12 cellular contexts compared by ENCODE assay signal in the genomic region with DNA sequence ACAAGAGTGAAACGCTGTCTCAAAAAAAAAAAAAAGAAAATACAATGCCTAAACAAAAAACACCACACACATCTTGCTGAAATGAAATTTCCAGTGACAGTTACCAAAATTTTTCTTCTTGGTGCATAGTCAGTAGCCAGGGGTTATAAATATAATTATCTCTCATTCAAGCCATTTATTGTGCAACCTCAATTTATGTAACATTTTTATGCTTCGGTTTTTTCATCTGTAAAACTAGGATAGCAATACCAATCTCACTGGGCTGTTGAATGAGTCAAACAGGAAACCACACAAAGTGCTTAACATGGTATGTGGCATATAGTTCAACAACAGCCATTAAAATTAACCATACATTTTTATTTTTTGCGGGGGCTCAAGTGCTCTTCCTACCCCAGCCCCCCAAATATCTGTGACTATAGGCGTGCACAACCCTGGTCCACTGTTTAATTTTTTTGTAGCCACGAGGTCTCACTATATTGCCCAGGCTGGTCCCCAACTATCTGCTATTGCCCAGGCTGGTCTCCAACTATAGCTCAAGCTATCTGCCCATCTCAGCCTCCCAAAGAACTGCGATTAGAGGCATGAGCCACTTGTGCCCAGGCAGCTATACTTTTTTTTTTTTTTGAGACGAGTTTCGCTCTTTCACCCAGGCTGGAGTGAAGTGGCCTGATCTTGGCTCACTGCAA. TPM values are rescaled to one million over a fixed set of nuclear protein-coding genes. Genes with fewer than 3 reads are reported as not detected.
DNase-seq lines count a peak whose midpoint lies in the region; ATAC-seq, FAIRE-seq and TF ChIP-seq lines count a peak whose summit lies in the region.
"Had no signal": no experiment of that assay in that cellular context is flagged by ENCODE, and none has a peak within 500 bp of the region (broad histone marks: within the 10 kb centered on the region; RNA-seq: fewer than 3 reads in every experiment).

No MANE protein-coding gene starts in this region.

- 84 to 85% (median 85%) methylated on average over 8 of the region's 8 CpGs for WGBS in ovary, 3 donors
- whole genome bisulfite sequencing in psoas muscle, 3 donors: 82 to 91% (median 86%) methylated on average over 8 of the region's 8 CpGs

- H3K27me3 Mint-ChIP-seq in effector memory CD8-positive, alpha-beta T cell: no peaks in the 10 kb centered on the region

- peak; percentile 55 for ATAC-seq in effector memory CD8-positive, alpha-beta T cell (replicated peaks)
- ATAC-seq in psoas muscle: no peak
- no peak for ATAC-seq in HG02571 (IDR thresholded peaks at IDR 0.05; ENCODE audit: unreplicated experiment)

- CTCF ChIA-PET in AG04449 (lab: Yijun Ruan, JAX): no interaction called here

- no peak for TF ChIP-seq CTCF in AG04449 (IDR thresholded peaks at IDR 0.05; ENCODE audit: insufficient read depth, low read length, missing control alignments)
- no peak for TF ChIP-seq CTCF in ovary (IDR thresholded peaks at IDR 0.05)
- TF ChIP-seq CTCF in psoas muscle (IDR thresholded peaks at IDR 0.05): no peak

- H3K36me3 ChIP-seq in ovary (no peaks in the 10 kb centered on the region), psoas muscle (ENCODE audit: insufficient read depth in 1 of 2, low read depth in 1 of 2) (peaks cover 3 to 41% of the 10 kb centered on the region in 2 donors)

- no peaks in the 10 kb centered on the region for H3K9me3 Mint-ChIP-seq in effector memory CD8-positive, alpha-beta T cell

- H3K4me3 ChIP-seq in AG04449 (ENCODE audit: low read depth, low read length) (no peak overlapping the region), ovary (no peak overlapping the region), psoas muscle (no peak overlapping the region)

- H3K9me3 ChIP-seq in ovary (no peaks in the 10 kb centered on the region), psoas muscle (no peaks in the 10 kb centered on the region)

- intact Hi-C loops in ovary (cut with DNase I) (no loop called here), psoas muscle (cut with DNase I) (no loop called here)

- POLR2A ChIA-PET in AG04449 (lab: Yijun Ruan, JAX): no interaction called here

- H3K27ac ChIP-seq in ovary (no peak overlapping the region), psoas muscle (no peak overlapping the region)

- no peaks in the 10 kb centered on the region for H3K27me3 ChIP-seq in ovary
- no peaks in the 10 kb centered on the region for H3K27me3 ChIP-seq in psoas muscle (ENCODE audit: insufficient read depth in 3 of 3, low read length in 2 of 3)

- H3K4me1 ChIP-seq in ovary (ENCODE audit: insufficient read depth) (peaks cover 7% of the 10 kb centered on the region), psoas muscle (peaks cover 15% of the 10 kb centered on the region)

- peak overlapping the region; percentile 95 to 99 for H3K4me3 Mint-ChIP-seq in effector memory CD8-positive, alpha-beta T cell

- DNase-seq in AG04449 (ENCODE audit: low read depth, low spot score): peak; percentile 49
- peak; percentile 22 for DNase-seq in GM19239 (ENCODE audit: insufficient read length, low spot score)
- DNase-seq in SIG-M5 treated with dmso at 0.1 percent for 504 hours (lab: John Stamatoyannopoulos, UW; ENCODE audit: unreplicated experiment): peak; percentile 88
- DNase-seq in effector memory CD8-positive, alpha-beta T cell: peak in 1 of 3 experiments; percentile 19
- DNase-seq in ovary: no peak
- no peak for DNase-seq in psoas muscle
- no peak for DNase-seq in iPS-NIHi7 (ENCODE audit: extremely low spot score)
- DNase-seq: DMS153, head of caudate nucleus, NCI-H1930 had no signal

- peaks cover 69% of the 10 kb centered on the region for H3K36me3 Mint-ChIP-seq in effector memory CD8-positive, alpha-beta T cell (ENCODE audit: insufficient read depth)

- no peak for TF ChIP-seq POLR2A in ovary (IDR thresholded peaks at IDR 0.05)

- peak; percentile 60 for FAIRE-seq in GM19239 (lab: Jason Lieb, UNC)
- FAIRE-seq: urothelium cell line had no signal

- TF ChIP-seq EP300 in ovary (IDR thresholded peaks at IDR 0.05): no peak

- H3K4me1 Mint-ChIP-seq in effector memory CD8-positive, alpha-beta T cell (ENCODE audit: low read depth in 2 of 2): peaks cover 39 to 48% of the 10 kb centered on the region in 2 donors

- peak overlapping the region; percentile 88 to 100 for H3K27ac Mint-ChIP-seq in effector memory CD8-positive, alpha-beta T cell

RNA-seq across cellular contexts. Expression of a gene that starts 2.6 kb away (rescaled TPM):
- total RNA-seq in ovary (10 to 100 TPM; 27.4 to 46.5 (median 36.3) TPM), psoas muscle (10 to 100 TPM; 41.7 to 77.8 (median 64.9) TPM)
- polyA plus RNA-seq in ovary (10 to 100 TPM; 32.8 to 41.8 TPM), psoas muscle (10 to 100 TPM; 29.1 to 80.3 (median 41.4) TPM)

RNA-seq across cellular contexts. Expression of a gene that starts 2.9 kb away (rescaled TPM):
- total RNA-seq in ovary (100 to 1,000 TPM in 6 of 7 donors, 10 to 100 TPM in 1; 76.1 to 322 (median 282) TPM), psoas muscle (100 to 1,000 TPM; 145 to 178 (median 157) TPM)
- polyA plus RNA-seq in ovary (100 to 1,000 TPM; 104 to 326 TPM), psoas muscle (100 to 1,000 TPM in 1 of 3 donors, 10 to 100 TPM in 2; 50.0 to 117 (median 59.9) TPM)

Comparison
In these comparisons a context has a peak if more than half of its experiments do, and no peak if none do; other contexts are left out.
1. DNase-seq: peak in AG04449 (single experiment), GM19239 (single experiment) and SIG-M5 treated with dmso at 0.1 percent for 504 hours (single experiment); none in ovary (0 of 5), psoas muscle (0 of 2) and iPS-NIHi7 (single experiment).